8 cellular contexts compared by ENCODE assay signal in genomic region chr19:38975214-38975860, GRCh38. TPM values are rescaled to one million over a fixed set of nuclear protein-coding genes. Genes with fewer than 3 reads are reported as not detected.
DNase-seq lines count a peak whose midpoint lies in the region; ATAC-seq and TF ChIP-seq lines count a peak whose summit lies in the region.

FBXO17 (minus strand) TSS chr19:38975742; CDS start chr19:38950319, 25,423 bp downstream.

- no peak for TF ChIP-seq CTCF in right lobe of liver (IDR thresholded peaks at IDR 0.05)

- H3K4me3 Mint-ChIP-seq in effector memory CD8-positive, alpha-beta T cell, result peak within 1 kb of the TSS; percentile 70 to 85

- H3K27ac Mint-ChIP-seq in effector memory CD8-positive, alpha-beta T cell, result peak within 1 kb of the TSS in 1 of 2 donors; percentile 29

- H3K27me3 ChIP-seq in NT2/D1 (ENCODE audit: insufficient read depth, insufficient read length), result no peaks in the 10 kb centered on the region
- no peaks in the 10 kb centered on the region for H3K27me3 ChIP-seq in right lobe of liver
- H3K27me3 ChIP-seq in subcutaneous abdominal adipose tissue (ENCODE audit: control insufficient read depth in 5 of 5, insufficient read depth in 4 of 5, low read length in 5 of 5), result peaks cover 0 to 7% (median 0%) of the 10 kb centered on the region in 5 donors

- H3K4me1 ChIP-seq in NT2/D1 (ENCODE audit: insufficient read depth, insufficient read length) (peaks cover 4% of the 10 kb centered on the region), right lobe of liver (peaks cover 0 to 36% (median 8%) of the 10 kb centered on the region in 4 donors), subcutaneous abdominal adipose tissue (ENCODE audit: control insufficient read depth in 5 of 5, insufficient read depth in 5 of 5, low read length in 5 of 5) (peaks cover 1 to 21% (median 20%) of the 10 kb centered on the region in 5 donors)

- peaks cover 21 to 38% of the 10 kb centered on the region in 2 donors for H3K27me3 Mint-ChIP-seq in effector memory CD8-positive, alpha-beta T cell

- peak within 1 kb of the TSS; percentile 77 for H3K4me3 ChIP-seq in NT2/D1 (ENCODE audit: insufficient read length, low read depth)
- H3K4me3 ChIP-seq in right lobe of liver, result peak within 1 kb of the TSS; percentile 80 to 82 (median 80)
- peak within 1 kb of the TSS; percentile 56 to 69 (median 66) for H3K4me3 ChIP-seq in subcutaneous abdominal adipose tissue (ENCODE audit: low read depth in 1 of 5, low read length in 5 of 5)

- H3K9me3 ChIP-seq in NT2/D1 (ENCODE audit: insufficient read depth, low read length) (peaks cover 6% of the 10 kb centered on the region; the same call in 1 of the 2 replicates), right lobe of liver (peaks cover 0 to 3% (median 0%) of the 10 kb centered on the region in 4 donors), subcutaneous abdominal adipose tissue (ENCODE audit: control insufficient read depth in 5 of 5, low read length in 5 of 5) (peaks cover 0 to under 1% (median 0%) of the 10 kb centered on the region in 5 donors)

- H3K4me1 Mint-ChIP-seq in effector memory CD8-positive, alpha-beta T cell (ENCODE audit: low read depth in 2 of 2), result peaks cover 5 to 14% of the 10 kb centered on the region in 2 donors

- no peaks in the 10 kb centered on the region for H3K36me3 Mint-ChIP-seq in effector memory CD8-positive, alpha-beta T cell (ENCODE audit: insufficient read depth)

- WGBS in right lobe of liver (ENCODE audit: insufficient coverage, low coverage, low lambda C conversion rate, missing lambda C conversion rate), result 2% methylated on average over 23 of the region's 63 CpGs

- H3K9ac ChIP-seq in NT2/D1 (ENCODE audit: insufficient read length, low read depth) (peak within 1 kb of the TSS; percentile 82), subcutaneous abdominal adipose tissue (ENCODE audit: low read length in 5 of 5) (peak within 1 kb of the TSS in 4 of 5 donors; percentile 35 to 82 (median 76))

- TF ChIP-seq POLR2A in right lobe of liver (IDR thresholded peaks at IDR 0.05), result no peak

- peak; percentile 26 for ATAC-seq in effector memory CD8-positive, alpha-beta T cell (replicated peaks)
- peak; percentile 52 to 81 (median 68) for ATAC-seq in right lobe of liver

- intact Hi-C loops in right lobe of liver (cut with DNase I), result no loop called here

- DNase-seq in Daoy (ENCODE audit: low read depth) (peak; percentile 75), NT2/D1 (ENCODE audit: low read depth, low spot score) (no peak), right lobe of liver (peak; percentile 75 to 78 (median 77)), NCI-H345 treated with DMSO at 0.1 percent for 48 hours (lab: John Stamatoyannopoulos, UW; ENCODE audit: unreplicated experiment) (no peak), NOMO-1 (lab: John Stamatoyannopoulos, UW; ENCODE audit: unreplicated experiment in 2 of 2) (no peak), UCSD-AML1 (lab: John Stamatoyannopoulos, UW; ENCODE audit: unreplicated experiment) (no peak)
- DNase-seq in effector memory CD8-positive, alpha-beta T cell, result no peak

- H3K36me3 ChIP-seq in NT2/D1 (ENCODE audit: insufficient read depth, insufficient read length, low read length) (peaks cover 9% of the 10 kb centered on the region), right lobe of liver (no peaks in the 10 kb centered on the region), subcutaneous abdominal adipose tissue (ENCODE audit: control insufficient read depth in 5 of 5, insufficient read depth in 5 of 5, low read length in 5 of 5) (no peaks in the 10 kb centered on the region)

- H3K9me3 Mint-ChIP-seq in effector memory CD8-positive, alpha-beta T cell, result no peaks in the 10 kb centered on the region

- H3K27ac ChIP-seq in right lobe of liver (peak within 1 kb of the TSS; percentile 82 to 86 (median 84)), subcutaneous abdominal adipose tissue (ENCODE audit: low read depth, low read length) (peak within 1 kb of the TSS; percentile 83)

RNA-seq across cellular contexts. Expression of gene FBXO17, which starts in this region (rescaled TPM):
- total RNA-seq in Daoy (2014; rRNA removed; shearing (Covaris generic)), result 12.6 and 36.9 TPM in 2 replicates
- 10 to 100 TPM; 19.9 to 57.9 (median 36.7) TPM for total RNA-seq in right lobe of liver

Comparison
In these comparisons a context has a peak if more than half of its experiments do, and no peak if none do; other contexts are left out.
1. DNase-seq: peak in Daoy (single experiment) and right lobe of liver (3 of 3); none in NT2/D1 (single experiment), effector memory CD8-positive, alpha-beta T cell (0 of 3), NCI-H345 treated with DMSO at 0.1 percent for 48 hours (single experiment), NOMO-1 (0 of 2) and UCSD-AML1 (single experiment).
2. Peak in every context shown above with its lines, with median percentiles within 50 percentile points of each other: H3K4me3 ChIP-seq.